Comparison of ENCODE assay signal across 25 cellular contexts in genomic region chr1:64733576-64734288, GRCh38. TPM values are rescaled to one million over a fixed set of nuclear protein-coding genes. Genes with fewer than 3 reads are reported as not detected.
DNase-seq lines count a peak whose midpoint lies in the region; TF ChIP-seq lines count a peak whose summit lies in the region.
"Had no signal": no experiment of that assay in that cellular context is flagged by ENCODE, and none has a peak within 500 bp of the region (broad histone marks: within the 10 kb centered on the region; RNA-seq: fewer than 3 reads in every experiment).

No MANE protein-coding gene starts in this region.

- no peak overlapping the region for H3K18ac ChIP-seq in H9 (ENCODE audit: insufficient read length, low read depth, low read length)

- H2AK5ac ChIP-seq in H9 (ENCODE audit: insufficient read length, low read length), result no peak overlapping the region

- H3K23me2 ChIP-seq in H9 (ENCODE audit: insufficient read length, low read depth, low read length, poor library complexity, severe bottlenecking), result no peaks in the 10 kb centered on the region

- no peak overlapping the region for H2BK5ac ChIP-seq in H9 (ENCODE audit: insufficient read length, low read length)

- intact Hi-C loops in lower leg skin (cut with DNase I; ENCODE audit: low total_unique reads), result no loop called here

- no peaks in the 10 kb centered on the region for H3K79me1 ChIP-seq in H9 (ENCODE audit: insufficient read depth, low read depth, low read length, poor library complexity, severe bottlenecking)

- H3K4me3 ChIP-seq in astrocyte of the cerebellum (ENCODE audit: low read depth, low read length) (no peak overlapping the region), lower leg skin (ENCODE audit: low read depth, poor library complexity, severe bottlenecking) (no peak overlapping the region)
- H3K4me3 ChIP-seq: heart right ventricle, left lung, Peyer's patch, prostate gland, vagina had no signal

- H4K5ac ChIP-seq in H9 (ENCODE audit: insufficient read length, low read depth, low read length), result no peak overlapping the region

- no peak for TF ChIP-seq POLR2A in lower leg skin (IDR thresholded peaks at IDR 0.05)

- H3K27ac Mint-ChIP-seq in H9, result no peak overlapping the region
- H3K27ac Mint-ChIP-seq: activated CD4-positive, alpha-beta T cell treated with anti-CD3 and anti-CD28 coated beads, Interleukin-2, amount 10 ng/mL, durations not matched to agents 24 days and 14 days; activated CD8-positive, alpha-beta memory T cell treated with anti-CD3 and anti-CD28 coated beads, Interleukin-2, amount 10 ng/mL, durations not matched to agents 7 days and 5 days; stimulated activated memory B cell treated with anti-CD40 and anti-IgM and Interleukin-4, amounts not matched to agents 10 μg/mL and 1 μg/mL and 100 μg/mL, for 72 hours; T-helper 17 cell had no signal

- peaks cover 14% of the 10 kb centered on the region for H3K27me3 Mint-ChIP-seq in H9 (ENCODE audit: low read depth)
- H3K27me3 Mint-ChIP-seq: activated CD8-positive, alpha-beta memory T cell treated with anti-CD3 and anti-CD28 coated beads, Interleukin-2, amount 10 ng/mL, durations not matched to agents 7 days and 5 days; stimulated activated memory B cell treated with anti-CD40 and anti-IgM and Interleukin-4, amounts not matched to agents 10 μg/mL and 1 μg/mL and 100 μg/mL, for 72 hours had no signal

- no peak overlapping the region for H2BK15ac ChIP-seq in H9 (ENCODE audit: low read depth, low read length)

- H3K79me2 ChIP-seq in H9 (ENCODE audit: insufficient read depth, low read length), result no peaks in the 10 kb centered on the region

- no peaks in the 10 kb centered on the region for H3K9me3 Mint-ChIP-seq in H9
- H3K9me3 Mint-ChIP-seq: activated CD4-positive, alpha-beta T cell treated with anti-CD3 and anti-CD28 coated beads, Interleukin-2, amount 10 ng/mL, durations not matched to agents 24 days and 14 days had no signal

- peaks cover 10 to 12% of the 10 kb centered on the region in 2 experiments for H3K4me1 Mint-ChIP-seq in H9
- H3K4me1 Mint-ChIP-seq: activated CD4-positive, alpha-beta T cell treated with anti-CD3 and anti-CD28 coated beads, Interleukin-2, amount 10 ng/mL, durations not matched to agents 24 days and 14 days; activated CD8-positive, alpha-beta memory T cell treated with anti-CD3 and anti-CD28 coated beads, Interleukin-2, amount 10 ng/mL, durations not matched to agents 7 days and 5 days; stimulated activated memory B cell treated with anti-CD40 and anti-IgM and Interleukin-4, amounts not matched to agents 10 μg/mL and 1 μg/mL and 100 μg/mL, for 72 hours; T-helper 17 cell had no signal

- no peaks in the 10 kb centered on the region for H3K9me3 ChIP-seq in H9 (ENCODE audit: control insufficient read depth, low read depth, low read length)
- H3K9me3 ChIP-seq: left lung, Peyer's patch, prostate gland, vagina had no signal

- H3K27me3 ChIP-seq in H9 (ENCODE audit: insufficient read depth, low read length), result no peaks in the 10 kb centered on the region
- H3K27me3 ChIP-seq: heart right ventricle, left lung, Peyer's patch, vagina had no signal

- no peaks in the 10 kb centered on the region for H3K4me1 ChIP-seq in H9 (ENCODE audit: insufficient read depth, low read length)
- H3K4me1 ChIP-seq: heart right ventricle, left lung, Peyer's patch, prostate gland, vagina had no signal

- no peak overlapping the region for H4K91ac ChIP-seq in H9 (ENCODE audit: insufficient read length, low read depth, low read length)

- H2AFZ ChIP-seq in H9 (ENCODE audit: low read length), result no peak overlapping the region

- H3K4me2 ChIP-seq in H9 (ENCODE audit: insufficient read depth, insufficient read length, low read length), result no peak overlapping the region
- H3K4me2 ChIP-seq: KMS-11 had no signal

- H2BK120ac ChIP-seq in H9 (ENCODE audit: low read depth, low read length, poor library complexity, severe bottlenecking), result no peak overlapping the region

- H2BK20ac ChIP-seq in H9 (ENCODE audit: low read depth, low read length, poor library complexity, severe bottlenecking), result no peak overlapping the region

- no peak overlapping the region for H3K23ac ChIP-seq in H9 (ENCODE audit: insufficient read length, low read depth, low read length)

- no peak overlapping the region for H3K14ac ChIP-seq in H9 (ENCODE audit: insufficient read depth, low read length)

- no peak overlapping the region for H3T11ph ChIP-seq in H9 (ENCODE audit: low read length)

- in situ Hi-C loops in astrocyte of the cerebellum (cut with HindIII; ENCODE audit: low sequenced_read_pairs), result no loop called here

- no peak overlapping the region for H3K56ac ChIP-seq in H9 (ENCODE audit: insufficient read length, low read depth, low read length)

- no peak overlapping the region for H3K4me3 Mint-ChIP-seq in H9
- H3K4me3 Mint-ChIP-seq: activated CD4-positive, alpha-beta T cell treated with anti-CD3 and anti-CD28 coated beads, Interleukin-2, amount 10 ng/mL, durations not matched to agents 24 days and 14 days; activated CD8-positive, alpha-beta memory T cell treated with anti-CD3 and anti-CD28 coated beads, Interleukin-2, amount 10 ng/mL, durations not matched to agents 7 days and 5 days; stimulated activated memory B cell treated with anti-CD40 and anti-IgM and Interleukin-4, amounts not matched to agents 10 μg/mL and 1 μg/mL and 100 μg/mL, for 72 hours; T-helper 17 cell had no signal

- no peaks in the 10 kb centered on the region for H4K20me1 ChIP-seq in H9 (ENCODE audit: control insufficient read depth, insufficient read depth, insufficient read length)

- no peak overlapping the region for H3K27ac ChIP-seq in H9 (ENCODE audit: insufficient read length, low read depth, low read length)
- H3K27ac ChIP-seq: heart right ventricle, KMS-11, left lung, Peyer's patch, prostate gland, vagina had no signal

- TF ChIP-seq CTCF in astrocyte of the cerebellum (IDR thresholded peaks at IDR 0.05; ENCODE audit: low read depth, low read length, missing control alignments) (no peak), lower leg skin (IDR thresholded peaks at IDR 0.05) (no peak), H9 (conservative IDR thresholded peaks at IDR 0.05) (no peak)

- no peak overlapping the region for H3K9ac ChIP-seq in H9 (ENCODE audit: extremely low read depth, insufficient read length, low read length)
- H3K9ac ChIP-seq: KMS-11 had no signal

- DNase-seq in H4 (ENCODE audit: low spot score) (peak; percentile 41), astrocyte of the cerebellum (ENCODE audit: low read depth) (peak; percentile 22), glomerular visceral epithelial cell (ENCODE audit: extremely low spot score) (peak; percentile 4), lower leg skin (ENCODE audit: low spot score in 2 of 2) (no peak), H9 (no peak)
- no peak for DNase-seq in stimulated activated CD4-positive, alpha-beta T cell treated with anti-CD3 and anti-CD28 coated beads, Interleukin-4, amount 100 ng/mL, for 1 hour
- DNase-seq in activated CD4-positive, alpha-beta T cell treated with anti-CD3 and anti-CD28 coated beads for 1 hour, result no peak
- DNase-seq: activated CD4-positive, alpha-beta T cell treated with anti-CD3 and anti-CD28 coated beads, Interleukin-2, amount 10 ng/mL, durations not matched to agents 24 days and 14 days; activated CD8-positive, alpha-beta memory T cell treated with anti-CD3 and anti-CD28 coated beads, Interleukin-2, amount 10 ng/mL, durations not matched to agents 7 days and 5 days; activated naive CD4-positive, alpha-beta T cell treated with anti-CD3 and anti-CD28 coated beads, Interleukin-2, amount 50 U/mL, for 16 hours; COR-L47; cortex of kidney; DND-41; GOT3; heart right ventricle; left lung; NCI-H1694 treated with DMSO at 0.1 percent for 48 hours; NCI-H526; Peyer's patch; stimulated activated CD4-positive, alpha-beta T cell treated with anti-CD3 and anti-CD28 coated beads, Interleukin-1b, Interleukin-23, amount 100 ng/mL, for 48 hours; T-helper 17 cell had no signal

- WGBS in lower leg skin, 2 donors, result 91 to 92% methylated on average over 4 of the region's 4 CpGs
- no CpG with 5 or more reads among the region's 4 CpGs for whole genome bisulfite sequencing in H9 (ENCODE audit: extremely low coverage, insufficient read length, low lambda C conversion rate)

- no peak overlapping the region for H3K4ac ChIP-seq in H9 (ENCODE audit: low read depth, low read length)

- H3K36me3 Mint-ChIP-seq in H9 (ENCODE audit: insufficient read depth in 1 of 3, low read depth in 3 of 3), result peaks cover 0 to 5% (median 0%) of the 10 kb centered on the region in 3 experiments; a peak in 1 of 7 replicates
- H3K36me3 Mint-ChIP-seq: activated CD8-positive, alpha-beta memory T cell treated with anti-CD3 and anti-CD28 coated beads, Interleukin-2, amount 10 ng/mL, durations not matched to agents 7 days and 5 days; stimulated activated memory B cell treated with anti-CD40 and anti-IgM and Interleukin-4, amounts not matched to agents 10 μg/mL and 1 μg/mL and 100 μg/mL, for 72 hours had no signal

- H4K8ac ChIP-seq in H9 (replicated peaks; ENCODE audit: insufficient read length, low read depth, low read length), result no peak overlapping the region

- H2BK12ac ChIP-seq in H9 (ENCODE audit: insufficient read length, low read depth, low read length), result no peak overlapping the region

RNA-seq across cellular contexts. Expression of gene RAVER2, which starts 11.1 kb away (rescaled TPM):
- 17.4 and 19.8 TPM in 2 replicates for total RNA-seq in H4 (2014; rRNA removed; shearing (Covaris generic))
- total RNA-seq in lower leg skin, result 10 to 100 TPM in 1 of 4 donors, 1 to 10 TPM in 3; 6.6 to 11.9 (median 8.4) TPM
- 13.3 and 13.6 TPM in 2 replicates for total RNA-seq in H9 (2021)

Comparison
In these comparisons a context has a peak if more than half of its experiments do, and no peak if none do; other contexts are left out.
1. DNase-seq: peak in H4 (single experiment), astrocyte of the cerebellum (single experiment) and glomerular visceral epithelial cell (single experiment); none in lower leg skin (0 of 2), stimulated activated CD4-positive, alpha-beta T cell treated with anti-CD3 and anti-CD28 coated beads, Interleukin-4, amount 100 ng/mL, for 1 hour (single experiment), activated CD4-positive, alpha-beta T cell treated with anti-CD3 and anti-CD28 coated beads for 1 hour (single experiment) and H9 (single experiment).